Comparison of ENCODE assay signal across 8 cellular contexts in the genomic region with DNA sequence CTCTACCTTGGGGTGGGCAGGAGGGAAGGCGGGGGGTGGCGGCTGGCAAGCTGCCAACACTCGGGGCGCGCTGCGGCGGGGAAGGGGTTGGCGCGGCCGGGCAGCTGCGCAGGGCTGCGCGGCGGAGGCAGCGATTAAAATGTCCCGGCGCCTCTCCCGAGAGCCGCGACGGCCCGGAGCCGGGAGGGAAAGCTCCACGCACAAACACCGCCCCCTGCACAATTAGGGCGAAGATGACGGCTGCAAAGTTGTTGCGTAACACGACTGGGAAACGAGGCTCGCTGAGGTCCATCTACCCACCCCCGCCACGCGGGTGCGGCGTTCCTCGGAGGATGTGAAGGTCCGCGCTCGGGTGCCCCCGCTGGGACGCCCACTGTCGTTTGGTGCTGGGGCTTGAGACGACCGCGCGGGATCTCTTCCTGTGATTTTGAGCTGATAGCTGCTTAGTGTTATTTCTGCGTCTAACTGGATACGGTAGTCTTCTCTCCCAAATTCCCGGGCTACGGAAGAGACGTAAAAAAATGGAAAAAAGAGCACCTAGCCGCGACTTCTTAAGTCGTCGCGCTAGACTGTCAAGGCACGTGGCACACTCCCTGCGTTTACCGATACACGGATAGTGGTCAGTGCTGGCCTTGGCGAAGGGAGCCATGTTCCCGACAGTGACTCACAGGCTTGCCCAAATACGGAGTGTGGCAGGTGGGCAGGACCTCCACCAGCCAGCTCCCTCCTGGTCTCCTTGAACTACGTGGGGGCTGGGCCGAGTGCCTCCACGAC. TPM values are rescaled to one million over a fixed set of nuclear protein-coding genes. Genes with fewer than 3 reads are reported as not detected.
DNase-seq lines count a peak whose midpoint lies in the region; ATAC-seq and TF ChIP-seq lines count a peak whose summit lies in the region.

No MANE protein-coding gene starts in this region.

- no peak overlapping the region for H2BK12ac ChIP-seq in neuronal stem cell (ENCODE audit: low read length)

- peak overlapping the region; percentile 92 for H3K4me3 Mint-ChIP-seq in activated naive CD4-positive, alpha-beta T cell treated with anti-CD3 and anti-CD28 coated beads, Interleukin-2, amount 50 U/mL, for 24 hours

- no peak overlapping the region for H4K8ac ChIP-seq in neuronal stem cell (ENCODE audit: low read depth, low read length)

- DNase-seq in NCI-H1417 (lab: John Stamatoyannopoulos, UW) (peak in 2 of 3 experiments; percentile 31 to 47), NCI-H1417 treated with DMSO at 0.1 percent for 48 hours (lab: John Stamatoyannopoulos, UW) (no peak), RWPE2 (ENCODE audit: low spot score) (peak; percentile 77), germinal center (ENCODE audit: low spot score) (peak; percentile 37), neuronal stem cell (ENCODE audit: low spot score) (peak; percentile 32)

- peaks cover 3% of the 10 kb centered on the region for H3K36me3 Mint-ChIP-seq in activated naive CD4-positive, alpha-beta T cell treated with anti-CD3 and anti-CD28 coated beads, Interleukin-2, amount 50 U/mL, for 24 hours

- peak overlapping the region; percentile 46 for H3K27ac Mint-ChIP-seq in activated naive CD4-positive, alpha-beta T cell treated with anti-CD3 and anti-CD28 coated beads, Interleukin-2, amount 50 U/mL, for 24 hours

- H2BK5ac ChIP-seq in neuronal stem cell (ENCODE audit: low read length) = no peak overlapping the region

- H3K27me3 ChIP-seq in RWPE2 (ENCODE audit: insufficient read depth, poor library complexity, severe bottlenecking) (no peaks in the 10 kb centered on the region), neuronal stem cell (ENCODE audit: control insufficient read depth in 3 of 3, insufficient read depth in 3 of 3, low read depth in 1 of 3, low read length in 3 of 3) (peaks cover 0 to 55% (median 18%) of the 10 kb centered on the region in 3 experiments)

- H2AFZ ChIP-seq in neuronal stem cell (ENCODE audit: low read length) = peak overlapping the region; percentile 99

- peak overlapping the region; percentile 52 for H2BK15ac ChIP-seq in neuronal stem cell (ENCODE audit: low read length)

- H3K9me3 ChIP-seq in RWPE2 (ENCODE audit: severe bottlenecking) (no peaks in the 10 kb centered on the region), neuronal stem cell (replicated peaks in 1 of 2; ENCODE audit: control insufficient read depth in 2 of 2, insufficient read depth in 1 of 2, low read depth in 1 of 2, low read length in 2 of 2) (peaks cover 0 to 8% of the 10 kb centered on the region in 2 donors)

- H3K27ac ChIP-seq in RWPE2 (ENCODE audit: poor library complexity, severe bottlenecking) (peak overlapping the region; percentile 83), neuronal stem cell (replicated peaks; ENCODE audit: low read length) (no peak overlapping the region), temporal lobe (ENCODE audit: low read depth, low read length) (peak overlapping the region; percentile 78)

- H3K27me3 Mint-ChIP-seq in activated naive CD4-positive, alpha-beta T cell treated with anti-CD3 and anti-CD28 coated beads, Interleukin-2, amount 50 U/mL, for 24 hours = peaks cover 14% of the 10 kb centered on the region

- no peak overlapping the region for H2BK120ac ChIP-seq in neuronal stem cell (ENCODE audit: low read depth, low read length)

- TF ChIP-seq CTCF in RWPE2 (IDR thresholded peaks at IDR 0.05; ENCODE audit: poor library complexity, severe bottlenecking) = peak; percentile 24

- no peak overlapping the region for H2AK5ac ChIP-seq in neuronal stem cell (ENCODE audit: low read depth, low read length)

- H3K36me3 ChIP-seq in RWPE2 (ENCODE audit: low read depth) (no peaks in the 10 kb centered on the region), neuronal stem cell (replicated peaks in 1 of 2; ENCODE audit: control insufficient read depth in 2 of 2, insufficient read depth in 2 of 2, low read length in 2 of 2) (no peaks in the 10 kb centered on the region)

- peak overlapping the region; percentile 85 for H3K9ac ChIP-seq in neuronal stem cell (ENCODE audit: low read depth, low read length, poor library complexity)

- ATAC-seq in HG03135 (IDR thresholded peaks at IDR 0.05; ENCODE audit: unreplicated experiment) (peak; percentile 1), RWPE2 (ENCODE audit: low read depth) (peak; percentile 26)

- H3K4me1 ChIP-seq in RWPE2 (ENCODE audit: insufficient read depth, poor library complexity, severe bottlenecking) (peaks cover 10% of the 10 kb centered on the region), neuronal stem cell (ENCODE audit: control insufficient read depth in 2 of 2, insufficient read depth in 1 of 2, low read depth in 1 of 2, low read length in 2 of 2) (peaks cover 4 to 7% of the 10 kb centered on the region in 2 donors)

- H3K18ac ChIP-seq in neuronal stem cell (ENCODE audit: low read length) = peak overlapping the region; percentile 91

- WGBS in neuronal stem cell (ENCODE audit: extremely low coverage in 2 of 2, insufficient read length in 2 of 2, insufficient replicate concordance in 1 of 2), 2 donors = no CpG with 5 or more reads among the region's 67 CpGs

- peaks cover 46% of the 10 kb centered on the region for H3K4me1 Mint-ChIP-seq in activated naive CD4-positive, alpha-beta T cell treated with anti-CD3 and anti-CD28 coated beads, Interleukin-2, amount 50 U/mL, for 24 hours

- H3K9me3 Mint-ChIP-seq in activated naive CD4-positive, alpha-beta T cell treated with anti-CD3 and anti-CD28 coated beads, Interleukin-2, amount 50 U/mL, for 24 hours = no peaks in the 10 kb centered on the region

- H3K4me3 ChIP-seq in RWPE2 (ENCODE audit: severe bottlenecking) = peak overlapping the region; percentile 57
- peak overlapping the region; percentile 59 to 81 for H3K4me3 ChIP-seq in neuronal stem cell (ENCODE audit: low read length in 2 of 2)

- H3K14ac ChIP-seq in neuronal stem cell (ENCODE audit: low read length) = no peak overlapping the region

- H3K79me1 ChIP-seq in neuronal stem cell (ENCODE audit: low read depth, low read length) = peaks cover 1% of the 10 kb centered on the region

- H4K91ac ChIP-seq in neuronal stem cell (ENCODE audit: low read depth, low read length, poor library complexity) = no peak overlapping the region

- H3K23ac ChIP-seq in neuronal stem cell (ENCODE audit: low read depth, low read length, poor library complexity) = no peak overlapping the region

- H3K4me2 ChIP-seq in neuronal stem cell (ENCODE audit: insufficient read depth, low read length, poor library complexity, severe bottlenecking) = peak overlapping the region; percentile 95

- no peak overlapping the region for H3K4ac ChIP-seq in neuronal stem cell (ENCODE audit: low read length)

RNA-seq across cellular contexts. Expression of gene NFIL3, which starts 1.0 kb away (rescaled TPM):
- polyA plus RNA-seq in neuronal stem cell (2013, experiment 1 of 2) = 14.2 TPM
- polyA plus RNA-seq in neuronal stem cell (2013, experiment 2 of 2) = 14.3 TPM
- 29.5 TPM for total RNA-seq in temporal lobe
